In the genomic region with DNA sequence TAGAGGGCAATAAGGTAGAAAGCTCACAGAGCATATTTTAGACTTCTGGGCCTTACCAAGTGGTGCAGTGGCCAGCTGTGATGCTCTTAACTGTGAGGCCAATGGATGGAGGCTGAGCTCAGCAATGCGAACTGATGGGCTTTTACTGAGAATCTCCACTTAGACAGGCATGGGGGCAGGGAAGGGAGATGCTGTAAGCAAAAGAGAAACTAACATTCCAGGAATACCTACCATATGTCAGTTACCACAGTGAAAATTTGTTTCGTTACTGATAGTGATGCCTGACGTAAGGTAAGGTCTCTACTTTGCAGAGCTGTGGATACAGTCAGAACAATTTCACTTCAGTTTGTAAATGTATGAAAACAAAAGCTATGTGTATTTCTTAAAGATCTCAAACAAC, we compare ENCODE assay signal across 12 cellular contexts.
DNase-seq lines count a peak whose midpoint lies in the region; ATAC-seq and TF ChIP-seq lines count a peak whose summit lies in the region.
"Had no signal": no experiment of that assay in that cellular context is flagged by ENCODE, and none has a peak within 500 bp of the region (broad histone marks: within the 10 kb centered on the region; RNA-seq: fewer than 3 reads in every experiment).

No MANE protein-coding gene starts in this region.

- H3K4me3 ChIP-seq in adipocyte (ENCODE audit: low read length) (no peak overlapping the region), kidney epithelial cell (ENCODE audit: low read depth, low read length) (no peak overlapping the region)
- H3K4me3 ChIP-seq: breast epithelium had no signal

- H3K9me3 ChIP-seq in adipocyte (ENCODE audit: control insufficient read depth, low read length), result no peaks in the 10 kb centered on the region
- H3K9me3 ChIP-seq: breast epithelium had no signal

- intact Hi-C loops in posterior vena cava (cut with DNase I), result no loop called here

- H3K9ac ChIP-seq in adipocyte (ENCODE audit: low read length), result no peak overlapping the region

- no peak overlapping the region for H3K27ac Mint-ChIP-seq in chondrocyte (ENCODE audit: unreplicated experiment)
- H3K27ac Mint-ChIP-seq: CD4-positive, CD25-positive, alpha-beta regulatory T cell had no signal

- H3K27me3 ChIP-seq in adipocyte (replicated peaks; ENCODE audit: control insufficient read depth, insufficient read depth, low read length), result peaks cover 9% of the 10 kb centered on the region
- no peaks in the 10 kb centered on the region for H3K27me3 ChIP-seq in kidney epithelial cell (ENCODE audit: control insufficient read depth, insufficient read depth, low read length)
- H3K27me3 ChIP-seq: breast epithelium had no signal

- H3K36me3 ChIP-seq in adipocyte (ENCODE audit: control insufficient read depth, insufficient read depth, low read length, severe bottlenecking) (no peaks in the 10 kb centered on the region), kidney epithelial cell (ENCODE audit: control insufficient read depth, insufficient read depth, low read length) (no peaks in the 10 kb centered on the region)
- H3K36me3 ChIP-seq: breast epithelium had no signal

- no peaks in the 10 kb centered on the region for H3K36me3 Mint-ChIP-seq in chondrocyte (ENCODE audit: low read depth)
- H3K36me3 Mint-ChIP-seq: CD4-positive, CD25-positive, alpha-beta regulatory T cell had no signal

- TF ChIP-seq CTCF in kidney epithelial cell (IDR thresholded peaks at IDR 0.05; ENCODE audit: insufficient read depth, low read length, poor library complexity, severe bottlenecking), result no peak
- no peak for TF ChIP-seq CTCF in chondrocyte (IDR thresholded peaks at IDR 0.05)
- no peak for TF ChIP-seq CTCF in omental fat pad (IDR thresholded peaks at IDR 0.05)

- H3K4me1 ChIP-seq in adipocyte (ENCODE audit: control insufficient read depth, insufficient read depth, low read length), result no peaks in the 10 kb centered on the region
- H3K4me1 ChIP-seq: breast epithelium had no signal

- H3K9me3 Mint-ChIP-seq in chondrocyte (ENCODE audit: low read depth), result no peaks in the 10 kb centered on the region

- peak; percentile 79 for ATAC-seq in HG02938 (IDR thresholded peaks at IDR 0.05; ENCODE audit: unreplicated experiment)
- no peak for ATAC-seq in omental fat pad (ENCODE audit: low FRiP score)

- H3K4me1 Mint-ChIP-seq in chondrocyte (ENCODE audit: low read depth), result peaks cover 8% of the 10 kb centered on the region
- H3K4me1 Mint-ChIP-seq: CD4-positive, CD25-positive, alpha-beta regulatory T cell had no signal

- peaks cover 3% of the 10 kb centered on the region for H3K27me3 Mint-ChIP-seq in chondrocyte (ENCODE audit: low read depth)
- H3K27me3 Mint-ChIP-seq: CD4-positive, CD25-positive, alpha-beta regulatory T cell had no signal

- DNase-seq in EH (ENCODE audit: low read depth) (peak; percentile 48), adipocyte (ENCODE audit: low read depth) (peak; percentile 22), kidney epithelial cell (ENCODE audit: low read depth) (peak; percentile 14), chondrocyte (ENCODE audit: low spot score) (no peak), posterior vena cava (ENCODE audit: low spot score) (no peak), NCI-H446 (lab: John Stamatoyannopoulos, UW) (no peak), omental fat pad (ENCODE audit: low spot score) (no peak)
- DNase-seq: activated T-cell treated with anti-CD3 and anti-CD28 coated beads, Interleukin-2, amount 50 U/mL, for 48 hours; CD4-positive, CD25-positive, alpha-beta regulatory T cell; SIG-M5 had no signal

- no peak overlapping the region for H3K4me3 Mint-ChIP-seq in chondrocyte (ENCODE audit: unreplicated experiment)
- H3K4me3 Mint-ChIP-seq: CD4-positive, CD25-positive, alpha-beta regulatory T cell had no signal

Comparison
In these comparisons a context has a peak if more than half of its experiments do, and no peak if none do; other contexts are left out.
1. DNase-seq: peak in EH (single experiment), adipocyte (single experiment) and kidney epithelial cell (single experiment); none in chondrocyte (single experiment), posterior vena cava (single experiment), NCI-H446 (0 of 2) and omental fat pad (single experiment).